In genomic region chr2:113584311-113585067, GRCh38 we compare ENCODE assay signal across 8 cellular contexts. TPM values are rescaled to one million over a fixed set of nuclear protein-coding genes. Genes with fewer than 3 reads are reported as not detected.
DNase-seq lines count a peak whose midpoint lies in the region; ATAC-seq and TF ChIP-seq lines count a peak whose summit lies in the region.
"Not testable (repeated sequence)": the region's sequence is repeated elsewhere in the genome, so short reads cannot be mapped to it uniquely, and the experiment has no call there.

No MANE protein-coding gene starts in this region.

- not testable (repeated sequence) for H3K27me3 Mint-ChIP-seq in CD4-positive, CD25-positive, alpha-beta regulatory T cell; osteocyte (ENCODE audit: unreplicated experiment)

- peak in 2 of 3 donors; percentile 9 to 17 for DNase-seq in CD4-positive, CD25-positive, alpha-beta regulatory T cell
- DNase-seq in WERI-Rb-1; ascending aorta (ENCODE audit: low spot score in 2 of 2); osteocyte (ENCODE audit: extremely low spot score, unreplicated experiment): not testable (repeated sequence)
- DNase-seq in kidney tubule cell (ENCODE audit: low spot score), result peak; percentile 13

- H3K4me3 Mint-ChIP-seq in CD4-positive, CD25-positive, alpha-beta regulatory T cell, result peak overlapping the region; percentile 82 to 92 (median 82)
- peak overlapping the region; percentile 75 for H3K4me3 Mint-ChIP-seq in osteocyte (ENCODE audit: unreplicated experiment)

- H3K4me1 Mint-ChIP-seq in CD4-positive, CD25-positive, alpha-beta regulatory T cell, result peaks cover 5 to 25% (median 17%) of the 10 kb centered on the region in 4 donors
- H3K4me1 Mint-ChIP-seq in osteocyte (ENCODE audit: unreplicated experiment), result peaks cover 12% of the 10 kb centered on the region

- not testable (repeated sequence) for TF ChIP-seq CTCF in WERI-Rb-1 (IDR thresholded peaks at IDR 0.05; ENCODE audit: low read depth, low read length); ascending aorta (IDR thresholded peaks at IDR 0.05); osteocyte (IDR thresholded peaks at IDR 0.05)

- not testable (repeated sequence) for H3K9me3 ChIP-seq in CD4-positive, CD25-positive, alpha-beta regulatory T cell (ENCODE audit: control insufficient read depth in 2 of 2, low read length in 2 of 2); HUES64 (ENCODE audit: insufficient read depth, low read depth, low read length); WERI-Rb-1 (ENCODE audit: severe bottlenecking); ascending aorta; esophagus (ENCODE audit: control insufficient read depth in 2 of 2, insufficient read depth in 1 of 2, low read depth in 1 of 2, low read length in 1 of 2); subcutaneous abdominal adipose tissue (ENCODE audit: control insufficient read depth in 5 of 5, low read length in 5 of 5)

- peak overlapping the region; percentile 83 for H3K4me3 ChIP-seq in CD4-positive, CD25-positive, alpha-beta regulatory T cell (ENCODE audit: low read depth, low read length)
- H3K4me3 ChIP-seq in HUES64 (ENCODE audit: low read length) (peak overlapping the region; percentile 65), WERI-Rb-1 (ENCODE audit: low read depth, low read length) (peak overlapping the region; percentile 62), ascending aorta (peak overlapping the region; percentile 74 to 100), esophagus (ENCODE audit: low read depth in 1 of 2, low read length in 2 of 2) (peak overlapping the region; percentile 59 to 84), subcutaneous abdominal adipose tissue (ENCODE audit: low read depth in 1 of 5, low read length in 5 of 5) (peak overlapping the region; percentile 47 to 67 (median 59))

- intact Hi-C loops in ascending aorta (cut with DNase I), result not testable (repeated sequence)

- not testable (repeated sequence) for H3K27me3 ChIP-seq in CD4-positive, CD25-positive, alpha-beta regulatory T cell (ENCODE audit: control insufficient read depth, insufficient read depth, low read length); HUES64 (ENCODE audit: insufficient read depth, low read length); WERI-Rb-1 (ENCODE audit: insufficient read depth, low read depth, severe bottlenecking); ascending aorta; esophagus (ENCODE audit: control insufficient read depth in 1 of 2, insufficient read depth in 2 of 2, low read length in 2 of 2); subcutaneous abdominal adipose tissue (ENCODE audit: control insufficient read depth in 5 of 5, insufficient read depth in 4 of 5, low read length in 5 of 5)

- H3K36me3 ChIP-seq in CD4-positive, CD25-positive, alpha-beta regulatory T cell (ENCODE audit: control insufficient read depth, insufficient read depth, low read length); HUES64 (ENCODE audit: insufficient read depth, low read length); WERI-Rb-1; ascending aorta; esophagus (ENCODE audit: control insufficient read depth in 2 of 2, insufficient read depth in 2 of 2, low read length in 1 of 2); subcutaneous abdominal adipose tissue (ENCODE audit: control insufficient read depth in 5 of 5, insufficient read depth in 5 of 5, low read length in 5 of 5): not testable (repeated sequence)

- H3K9me3 Mint-ChIP-seq in CD4-positive, CD25-positive, alpha-beta regulatory T cell; osteocyte (ENCODE audit: unreplicated experiment): not testable (repeated sequence)

- H3K36me3 Mint-ChIP-seq in CD4-positive, CD25-positive, alpha-beta regulatory T cell; osteocyte (ENCODE audit: unreplicated experiment): not testable (repeated sequence)

- H3K27ac ChIP-seq in CD4-positive, CD25-positive, alpha-beta regulatory T cell (ENCODE audit: insufficient read depth, low read length, poor library complexity, severe bottlenecking), result peak overlapping the region; percentile 66
- not testable (repeated sequence) for H3K27ac ChIP-seq in HUES64 (ENCODE audit: low read depth, low read length); WERI-Rb-1
- H3K27ac ChIP-seq in ascending aorta (peak overlapping the region; percentile 56 to 64), esophagus (ENCODE audit: low read depth in 2 of 2, low read length in 1 of 2) (peak overlapping the region in 1 of 2 donors; percentile 33), subcutaneous abdominal adipose tissue (ENCODE audit: low read depth, low read length) (peak overlapping the region; percentile 30)

- peaks cover 12% of the 10 kb centered on the region for H3K4me1 ChIP-seq in CD4-positive, CD25-positive, alpha-beta regulatory T cell (ENCODE audit: control insufficient read depth, insufficient read depth, low read length, poor library complexity, severe bottlenecking)
- not testable (repeated sequence) for H3K4me1 ChIP-seq in HUES64 (ENCODE audit: insufficient read depth, low read length); esophagus (ENCODE audit: control insufficient read depth in 2 of 2, insufficient read depth in 2 of 2, low read length in 1 of 2)
- H3K4me1 ChIP-seq in ascending aorta (peaks cover 0 to 13% of the 10 kb centered on the region in 2 donors), subcutaneous abdominal adipose tissue (ENCODE audit: control insufficient read depth in 5 of 5, insufficient read depth in 5 of 5, low read length in 5 of 5) (peaks cover 0 to 16% (median 13%) of the 10 kb centered on the region in 5 donors)

- H3K27ac Mint-ChIP-seq in CD4-positive, CD25-positive, alpha-beta regulatory T cell, result peak overlapping the region; percentile 7 to 20 (median 20)
- peak overlapping the region; percentile 47 for H3K27ac Mint-ChIP-seq in osteocyte (ENCODE audit: unreplicated experiment)

- not testable (repeated sequence) for ATAC-seq in CD4-positive, CD25-positive, alpha-beta regulatory T cell (ENCODE audit: low read depth in 2 of 2)

- 6% methylated on average over 19 of the region's 47 CpGs for WGBS in HUES64
- WGBS in esophagus, 2 donors, result 3 to 4% methylated on average over 21 to 24 of the region's 47 CpGs

- H3K9ac ChIP-seq in HUES64 (ENCODE audit: low read depth, low read length), result peak overlapping the region; percentile 79
- H3K9ac ChIP-seq in subcutaneous abdominal adipose tissue (ENCODE audit: low read length in 5 of 5), result peak overlapping the region in 3 of 5 donors; percentile 55 to 77 (median 76)

RNA-seq across cellular contexts. Expression of gene RABL2A, which starts 42.6 kb away (rescaled TPM):
- 22.5 TPM for total RNA-seq in CD4-positive, CD25-positive, alpha-beta regulatory T cell
- 10 to 100 TPM in 1 of 4 donors, 1 to 10 TPM in 3; 5.9 to 11.4 (median 7.1) TPM for polyA plus RNA-seq in CD4-positive, CD25-positive, alpha-beta regulatory T cell
- 6.7 TPM for polyA plus RNA-seq in HUES64 (2013, experiment 1 of 2)
- polyA plus RNA-seq in HUES64 (2013, experiment 2 of 2), result 6.6 TPM
- total RNA-seq in ascending aorta (5.5 TPM), osteocyte (24.9 and 26.2 TPM in 2 replicates)
- 10 to 100 TPM in 1 of 2 donors, 1 to 10 TPM in 1; 5.6 to 10.7 TPM for polyA plus RNA-seq in esophagus
